ENCODE assay signal across 1 cellular context in the genomic region with DNA sequence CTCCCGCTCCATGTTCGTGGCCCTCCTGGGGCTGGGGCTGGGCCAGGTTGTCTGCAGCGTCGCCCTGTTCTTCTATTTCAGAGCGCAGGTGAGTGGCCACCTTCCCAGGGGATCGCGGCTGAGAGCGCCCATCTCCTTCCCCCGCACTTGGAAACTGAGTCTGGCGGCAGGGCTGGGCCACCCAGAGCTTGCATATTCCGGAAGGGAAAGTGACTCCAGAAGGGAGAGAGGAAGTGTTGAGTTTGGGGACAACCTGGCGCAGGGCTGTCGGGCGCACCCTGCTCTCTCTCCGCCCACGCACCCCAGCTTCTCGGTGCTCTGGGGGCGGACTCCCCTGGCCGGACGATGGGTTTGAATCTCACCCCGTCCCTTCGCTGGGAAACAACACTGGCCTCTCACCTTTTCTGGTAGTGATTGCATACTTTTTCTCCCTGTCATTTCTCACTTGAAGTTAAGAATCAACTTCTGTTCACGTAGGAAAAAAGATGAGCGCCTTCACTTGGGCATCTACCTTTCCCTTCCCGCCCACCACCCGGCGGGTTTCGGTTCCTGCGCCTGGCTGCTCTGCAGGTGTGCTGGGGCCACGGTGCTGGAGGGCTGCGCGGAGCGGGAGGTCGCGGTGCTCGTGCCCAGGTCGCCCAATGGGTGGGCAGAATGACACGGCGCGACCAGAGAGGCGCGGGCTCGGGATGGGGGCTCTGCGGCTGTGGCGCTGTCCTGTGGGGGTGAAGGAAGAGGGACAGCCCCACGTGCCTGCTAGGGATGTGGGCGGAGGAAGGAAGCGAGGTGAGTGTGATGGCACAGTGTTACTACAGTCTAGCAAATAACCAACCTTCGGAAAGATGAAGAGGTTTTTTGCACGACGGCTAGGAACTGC.
TF ChIP-seq lines count a peak whose summit lies in the region.

No MANE protein-coding gene starts in this region.

TF ChIP-seq in HEK293, 187 proteins besides CTCF, POLR2A, EP300 and RAD21 (continued from another document):
- TF ChIP-seq, protein P1, sequence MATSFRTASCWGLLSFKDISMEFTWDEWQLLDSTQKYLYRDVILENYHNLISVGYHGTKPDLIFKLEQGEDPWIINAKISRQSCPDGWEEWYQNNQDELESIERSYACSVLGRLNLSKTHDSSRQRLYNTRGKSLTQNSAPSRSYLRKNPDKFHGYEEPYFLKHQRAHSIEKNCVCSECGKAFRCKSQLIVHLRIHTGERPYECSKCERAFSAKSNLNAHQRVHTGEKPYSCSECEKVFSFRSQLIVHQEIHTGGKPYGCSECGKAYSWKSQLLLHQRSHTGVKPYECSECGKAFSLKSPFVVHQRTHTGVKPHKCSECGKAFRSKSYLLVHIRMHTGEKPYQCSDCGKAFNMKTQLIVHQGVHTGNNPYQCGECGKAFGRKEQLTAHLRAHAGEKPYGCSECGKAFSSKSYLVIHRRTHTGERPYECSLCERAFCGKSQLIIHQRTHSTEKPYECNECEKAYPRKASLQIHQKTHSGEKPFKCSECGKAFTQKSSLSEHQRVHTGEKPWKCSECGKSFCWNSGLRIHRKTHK (tag by site-specific recombination; IDR thresholded peaks at IDR 0.05): no peak
- TF ChIP-seq PRDM1 (tag by site-specific recombination; IDR thresholded peaks at IDR 0.05) (no peak), ZNF548 (tag by site-specific recombination; IDR thresholded peaks at IDR 0.05) (no peak), BCL11A (tag by site-specific recombination; IDR thresholded peaks at IDR 0.05; ENCODE audit: low read depth) (no peak), ZNF2 (tag by site-specific recombination; IDR thresholded peaks at IDR 0.05) (no peak), WT1 (tag by site-specific recombination; IDR thresholded peaks at IDR 0.05) (no peak), HOXA7 (CRISPR knock-in tag; IDR thresholded peaks at IDR 0.05; ENCODE audit: borderline replicate concordance) (no peak), ZNF747 (tag by site-specific recombination; IDR thresholded peaks at IDR 0.05) (no peak), ZFHX2 (tag by site-specific recombination; conservative IDR thresholded peaks at IDR 0.05) (no peak)
- TF ChIP-seq, protein P2, sequence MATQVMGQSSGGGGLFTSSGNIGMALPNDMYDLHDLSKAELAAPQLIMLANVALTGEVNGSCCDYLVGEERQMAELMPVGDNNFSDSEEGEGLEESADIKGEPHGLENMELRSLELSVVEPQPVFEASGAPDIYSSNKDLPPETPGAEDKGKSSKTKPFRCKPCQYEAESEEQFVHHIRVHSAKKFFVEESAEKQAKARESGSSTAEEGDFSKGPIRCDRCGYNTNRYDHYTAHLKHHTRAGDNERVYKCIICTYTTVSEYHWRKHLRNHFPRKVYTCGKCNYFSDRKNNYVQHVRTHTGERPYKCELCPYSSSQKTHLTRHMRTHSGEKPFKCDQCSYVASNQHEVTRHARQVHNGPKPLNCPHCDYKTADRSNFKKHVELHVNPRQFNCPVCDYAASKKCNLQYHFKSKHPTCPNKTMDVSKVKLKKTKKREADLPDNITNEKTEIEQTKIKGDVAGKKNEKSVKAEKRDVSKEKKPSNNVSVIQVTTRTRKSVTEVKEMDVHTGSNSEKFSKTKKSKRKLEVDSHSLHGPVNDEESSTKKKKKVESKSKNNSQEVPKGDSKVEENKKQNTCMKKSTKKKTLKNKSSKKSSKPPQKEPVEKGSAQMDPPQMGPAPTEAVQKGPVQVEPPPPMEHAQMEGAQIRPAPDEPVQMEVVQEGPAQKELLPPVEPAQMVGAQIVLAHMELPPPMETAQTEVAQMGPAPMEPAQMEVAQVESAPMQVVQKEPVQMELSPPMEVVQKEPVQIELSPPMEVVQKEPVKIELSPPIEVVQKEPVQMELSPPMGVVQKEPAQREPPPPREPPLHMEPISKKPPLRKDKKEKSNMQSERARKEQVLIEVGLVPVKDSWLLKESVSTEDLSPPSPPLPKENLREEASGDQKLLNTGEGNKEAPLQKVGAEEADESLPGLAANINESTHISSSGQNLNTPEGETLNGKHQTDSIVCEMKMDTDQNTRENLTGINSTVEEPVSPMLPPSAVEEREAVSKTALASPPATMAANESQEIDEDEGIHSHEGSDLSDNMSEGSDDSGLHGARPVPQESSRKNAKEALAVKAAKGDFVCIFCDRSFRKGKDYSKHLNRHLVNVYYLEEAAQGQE (tag by site-specific recombination; IDR thresholded peaks at IDR 0.05): no peak
